11 cellular contexts compared by ENCODE assay signal in the genomic region with DNA sequence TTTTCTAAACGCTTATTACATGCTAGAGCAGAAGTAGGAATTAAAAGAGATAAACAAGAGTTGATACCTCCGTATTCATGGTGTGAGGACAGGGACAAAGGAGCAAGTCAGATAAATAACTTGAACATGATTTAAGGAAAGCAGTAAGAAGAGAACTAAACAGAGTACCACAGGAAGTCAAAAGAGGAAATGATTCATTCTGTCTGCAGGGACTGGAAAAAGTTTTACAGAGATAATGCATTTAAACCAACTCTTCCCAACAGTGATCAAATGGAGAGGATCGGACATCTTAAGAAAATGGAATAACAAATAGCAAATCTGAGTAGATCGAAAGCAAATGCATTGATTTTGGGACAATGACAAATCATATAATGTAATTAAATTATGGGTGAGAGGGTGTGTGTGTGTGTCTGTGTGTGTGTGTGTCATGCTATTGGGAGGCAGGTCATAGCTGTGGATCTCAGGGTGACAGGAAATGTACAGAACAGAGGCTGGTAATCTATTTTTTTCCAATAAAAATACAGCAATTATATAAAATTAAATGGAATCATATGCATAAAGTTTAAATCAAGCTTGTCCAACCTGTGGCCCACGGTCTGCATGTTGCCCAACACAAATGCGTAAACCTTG.
A peak's percentile ranks its signal among the peaks of the same experiment; 100 is the strongest.
DNase-seq lines count a peak whose midpoint lies in the region; ATAC-seq and TF ChIP-seq lines count a peak whose summit lies in the region.
"Had no signal": no experiment of that assay in that cellular context is flagged by ENCODE, and none has a peak within 500 bp of the region (broad histone marks: within the 10 kb centered on the region; RNA-seq: fewer than 3 reads in every experiment).

No MANE protein-coding gene starts in this region.

- ATAC-seq in HG02571 (IDR thresholded peaks at IDR 0.05; ENCODE audit: unreplicated experiment) (peak; percentile 50), left colon (no peak)
- ATAC-seq: stimulated activated naive CD8-positive, alpha-beta T cell treated with anti-CD3 and anti-CD28 coated beads, Interleukin-15, Interleukin-2, amounts not matched to agents 100 U/mL and 50 U/mL, for 24 hours had no signal

- H3K4me3 ChIP-seq in cardiac fibroblast (replicated peaks in 1 of 2; ENCODE audit: low read depth in 2 of 2, low read length in 2 of 2) = no peak overlapping the region
- H3K4me3 ChIP-seq: SJSA1 had no signal

- TF ChIP-seq CTCF in cardiac fibroblast (IDR thresholded peaks at IDR 0.05; ENCODE audit: low read depth, low read length) = no peak

- DNase-seq in Daoy (ENCODE audit: low read depth) (peak; percentile 20), MV-4-11 (lab: John Stamatoyannopoulos, UW) (peak; percentile 79), cardiac fibroblast (ENCODE audit: low read depth in 2 of 2) (peak; percentile 5 to 28), retina (no peak), activated gamma-delta T cell (lab: John Stamatoyannopoulos, UW) (no peak), left colon (no peak)
- no peak for DNase-seq in activated T-cell treated with anti-CD3 and anti-CD28 coated beads, Interleukin-2, amount 50 U/mL, for 1 hour
- DNase-seq: NCI-H1417 treated with DMSO at 0.1 percent for 48 hours; stimulated activated naive CD8-positive, alpha-beta T cell treated with anti-CD3 and anti-CD28 coated beads, Interleukin-15, Interleukin-2, amounts not matched to agents 100 U/mL and 50 U/mL, for 24 hours had no signal

- intact Hi-C loops in left colon (cut with DNase I, micrococcal nuclease) = no loop called here

Comparison
In these comparisons a context has a peak if more than half of its experiments do, and no peak if none do; other contexts are left out.
1. DNase-seq: peak in Daoy (single experiment), MV-4-11 (single experiment) and cardiac fibroblast (2 of 2); none in activated T-cell treated with anti-CD3 and anti-CD28 coated beads, Interleukin-2, amount 50 U/mL, for 1 hour (single experiment), retina (single experiment), activated gamma-delta T cell (single experiment) and left colon (0 of 2).